16 cellular contexts compared by ENCODE assay signal in the genomic region with DNA sequence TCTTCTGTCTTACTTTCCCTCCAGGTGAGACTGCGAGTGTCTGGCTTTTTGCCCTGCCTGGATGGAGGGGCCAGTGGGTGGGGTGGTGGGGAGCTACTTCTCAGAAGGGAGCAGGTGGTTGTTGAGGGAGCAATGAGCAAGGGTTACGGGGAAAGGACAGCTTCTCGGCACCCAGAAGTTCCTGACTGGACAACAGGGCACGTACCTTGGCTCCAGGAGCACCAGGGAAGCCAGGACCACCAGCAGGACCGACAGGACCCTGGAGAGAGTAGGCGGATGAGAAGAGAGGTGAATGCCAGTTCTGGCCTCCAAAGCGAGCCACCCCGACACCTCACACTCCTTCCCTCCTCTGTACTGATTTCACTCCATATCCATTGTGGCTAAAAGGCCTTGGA. TPM values are rescaled to one million over a fixed set of nuclear protein-coding genes. Genes with fewer than 3 reads are reported as not detected.
A peak's percentile ranks its signal among the peaks of the same experiment; 100 is the strongest.
DNase-seq lines count a peak whose midpoint lies in the region; TF ChIP-seq lines count a peak whose summit lies in the region.
"Had no signal": no experiment of that assay in that cellular context is flagged by ENCODE, and none has a peak within 500 bp of the region (broad histone marks: within the 10 kb centered on the region; RNA-seq: fewer than 3 reads in every experiment).

No MANE protein-coding gene starts in this region.

- peaks cover 0 to 12% (median 0%) of the 10 kb centered on the region in 11 experiments; a peak in 1 of 22 replicates for H4K20me1 ChIP-seq in BLaER1 treated with 17β-estradiol and CSF1 and Interleukin-3, amounts not matched to agents 10 nM and 100 nM

- H3K36me3 ChIP-seq in BLaER1 treated with 17β-estradiol and CSF1 and Interleukin-3, amounts not matched to agents 10 nM and 100 nM, result no peaks in the 10 kb centered on the region
- H3K36me3 ChIP-seq in SJCRH30 (peaks cover 25% of the 10 kb centered on the region), thyroid gland (no peaks in the 10 kb centered on the region)

- H3K27ac ChIP-seq in BLaER1 treated with 17β-estradiol and CSF1 and Interleukin-3, amounts not matched to agents 10 nM and 100 nM, result peak overlapping the region in 3 of 11 experiments; percentile 58 to 68 (median 64); a peak in 1 of 22 replicates
- H3K27ac ChIP-seq in SJCRH30 (peak overlapping the region; percentile 53), thyroid gland (no peak overlapping the region)

- intact Hi-C loops in posterior vena cava (cut with DNase I) (loop anchor here in 1 of 2 donors (5.0 kb wide), 1 partner anchor 812 kb away; no protein-coding TSS in a partner anchor), thyroid gland (cut with DNase I) (no loop called here)

- H3K9ac ChIP-seq in BLaER1 treated with 17β-estradiol and CSF1 and Interleukin-3, amounts not matched to agents 10 nM and 100 nM, result no peak overlapping the region

- H3K4me3 ChIP-seq in BLaER1 treated with 17β-estradiol and CSF1 and Interleukin-3, amounts not matched to agents 10 nM and 100 nM, result no peak overlapping the region
- H3K4me3 ChIP-seq in SJCRH30 (no peak overlapping the region), thyroid gland (replicated peaks in 1 of 3) (no peak overlapping the region)

- 89 to 94% methylated on average over 8 of the region's 8 CpGs for WGBS in thyroid gland, 2 donors

- no peak for TF ChIP-seq POLR2A in thyroid gland (IDR thresholded peaks at IDR 0.05)

- TF ChIP-seq CTCF in thyroid gland (IDR thresholded peaks at IDR 0.05), result no peak

- H3K4me1 ChIP-seq in BLaER1 treated with 17β-estradiol and CSF1 and Interleukin-3, amounts not matched to agents 10 nM and 100 nM, result peaks cover 21 to 74% (median 62%) of the 10 kb centered on the region in 10 experiments
- H3K4me1 ChIP-seq in SJCRH30 (peaks cover 22% of the 10 kb centered on the region), thyroid gland (no peaks in the 10 kb centered on the region)

- H3K27me3 ChIP-seq in BLaER1 treated with 17β-estradiol and CSF1 and Interleukin-3, amounts not matched to agents 10 nM and 100 nM, result 0 out of 22 replicates have a peak, but pooled peaks cover 0 to 6% (median 0%) of the 10 kb centered on the region in 11 experiments
- H3K27me3 ChIP-seq in SJCRH30 (no peaks in the 10 kb centered on the region), thyroid gland (no peaks in the 10 kb centered on the region)

- no peaks in the 10 kb centered on the region for H3K9me3 ChIP-seq in BLaER1 treated with 17β-estradiol and CSF1 and Interleukin-3, amounts not matched to agents 10 nM and 100 nM (replicated peaks in 1 of 11)
- no peaks in the 10 kb centered on the region for H3K9me3 ChIP-seq in SJCRH30 (replicated peaks)
- no peaks in the 10 kb centered on the region for H3K9me3 ChIP-seq in thyroid gland

- H3K4me2 ChIP-seq in BLaER1 treated with 17β-estradiol and CSF1 and Interleukin-3, amounts not matched to agents 10 nM and 100 nM, result peak overlapping the region in 9 of 11 experiments; percentile 63 to 86 (median 77); a peak in 16 of 22 replicates

- no peak for DNase-seq in SJCRH30
- peak; percentile 41 for DNase-seq in mesenteric fat pad (ENCODE audit: low spot score)
- DNase-seq in posterior vena cava (ENCODE audit: low spot score), result peak; percentile 57
- DNase-seq in thyroid gland, result no peak
- no peak for DNase-seq in stimulated activated CD4-positive, alpha-beta T cell treated with anti-CD3 and anti-CD28 coated beads, Interleukin-12 subunit alpha, Interleukin-12 subunit beta, amount 100 ng/mL, for 4 hours
- no peak for DNase-seq in stimulated activated CD4-positive, alpha-beta T cell treated with anti-CD3 and anti-CD28 coated beads, Interleukin-4, amount 100 ng/mL, for 24 hours
- DNase-seq: ACHN; AML-193; CD4-positive, alpha-beta T cell; NCI-H1048; NCI-H526 treated with DMSO at 0.1 percent for 48 hours; SHP77 treated with DMSO at 0.1 percent for 48 hours had no signal

RNA-seq across cellular contexts. Expression of a gene that starts 15.3 kb away (rescaled TPM):
- total RNA-seq in SJCRH30 (2014; rRNA removed; shearing (Covaris generic)), result 200 and 211 TPM in 2 replicates
- total RNA-seq in mesenteric fat pad (not detected), posterior vena cava (not detected), thyroid gland (not detected)
- total RNA-seq: CD4-positive, alpha-beta T cell; H4; HT-29; RPMI7951 had no signal

RNA-seq across cellular contexts. Expression of a gene that starts 25.6 kb away (rescaled TPM):
- 126 and 145 TPM in 2 replicates for total RNA-seq in SJCRH30 (2014; rRNA removed; shearing (Covaris generic))
- total RNA-seq in mesenteric fat pad, result 34.5 TPM
- 10 to 100 TPM; 29.5 to 36.1 TPM for total RNA-seq in posterior vena cava
- 100 to 1,000 TPM in 1 of 4 donors, 10 to 100 TPM in 3; 52.9 to 112 (median 79.1) TPM for total RNA-seq in thyroid gland

Comparison
In these comparisons a context has a peak if more than half of its experiments do, and no peak if none do; other contexts are left out.
1. DNase-seq: peak in mesenteric fat pad (single experiment) and posterior vena cava (single experiment); none in SJCRH30 (0 of 2), thyroid gland (0 of 2), stimulated activated CD4-positive, alpha-beta T cell treated with anti-CD3 and anti-CD28 coated beads, Interleukin-12 subunit alpha, Interleukin-12 subunit beta, amount 100 ng/mL, for 4 hours (single experiment) and stimulated activated CD4-positive, alpha-beta T cell treated with anti-CD3 and anti-CD28 coated beads, Interleukin-4, amount 100 ng/mL, for 24 hours (single experiment).
2. RNA of a gene that starts 15.3 kb away (total RNA-seq): 200 to 211 TPM in SJCRH30; not detected in mesenteric fat pad (single experiment), not detected in posterior vena cava and not detected in thyroid gland; every median in the first group is over 100 times any median in the second.